In genomic region chr10:90911133-90912048, GRCh38 we compare ENCODE assay signal across 8 cellular contexts. TPM values are rescaled to one million over a fixed set of nuclear protein-coding genes. Genes with fewer than 3 reads are reported as not detected.
DNase-seq lines count a peak whose midpoint lies in the region; ATAC-seq and TF ChIP-seq lines count a peak whose summit lies in the region.
"Not testable (repeated sequence)": the region's sequence is repeated elsewhere in the genome, so short reads cannot be mapped to it uniquely, and the experiment has no call there.

No MANE protein-coding gene starts in this region.

- peak; percentile 77 for DNase-seq in EL
- DNase-seq in H4 (ENCODE audit: low spot score), result peak; percentile 62
- DNase-seq in Peyer's patch, result peak in 2 of 3 donors; percentile 35 to 64
- peak; percentile 32 for DNase-seq in activated T-cell treated with anti-CD3 and anti-CD28 coated beads, Interleukin-2, amount 50 U/mL, for 1 hour
- DNase-seq in naive B cell, result peak; percentile 49
- DNase-seq in substantia nigra (lab: John Stamatoyannopoulos, UW), result peak in 42 of 49 donors; percentile 3 to 83 (median 40)

- peak overlapping the region in 1 of 8 donors; percentile 6 for H3K4me3 Mint-ChIP-seq in naive B cell

- H4K20me1 ChIP-seq in Loucy (ENCODE audit: insufficient read depth, low read length, poor library complexity, severe bottlenecking), result not testable (repeated sequence)

- not testable (repeated sequence) for H3K9me3 ChIP-seq in Loucy (ENCODE audit: insufficient read depth, low read depth, low read length); Peyer's patch

- not testable (repeated sequence) for H3K9me2 ChIP-seq in Loucy (replicated peaks; ENCODE audit: low read depth, low read length)

- not testable (repeated sequence) for H3K27ac ChIP-seq in Peyer's patch; substantia nigra (ENCODE audit: low read depth, low read length, poor library complexity, severe bottlenecking)

- not testable (repeated sequence) for H3K4me2 ChIP-seq in Loucy (ENCODE audit: low read depth, low read length, poor library complexity, severe bottlenecking)

- peak overlapping the region in 1 of 6 donors; percentile 4 for H3K27ac Mint-ChIP-seq in naive B cell

- not testable (repeated sequence) for TF ChIP-seq POLR2A in Peyer's patch (IDR thresholded peaks at IDR 0.05)

- not testable (repeated sequence) for H3K9me3 Mint-ChIP-seq in naive B cell

- peak; percentile 83 for ATAC-seq in esophagus mucosa
- ATAC-seq in naive B cell (ENCODE audit: low read depth in 2 of 2), result peak; percentile 67 to 80

- not testable (repeated sequence) for H3K27me3 Mint-ChIP-seq in naive B cell

- not testable (repeated sequence) for H3K79me2 ChIP-seq in Loucy (ENCODE audit: insufficient read depth, low read length)

- not testable (repeated sequence) for H3F3A ChIP-seq in Loucy (ENCODE audit: low read depth)

- not testable (repeated sequence) for H3K4me1 ChIP-seq in Loucy (ENCODE audit: insufficient read depth, low read length, poor library complexity, severe bottlenecking); Peyer's patch

- not testable (repeated sequence) for H3K9ac ChIP-seq in Loucy (ENCODE audit: low read depth, low read length, poor library complexity, severe bottlenecking)

- peak; percentile 86 for TF ChIP-seq CTCF in Loucy (conservative IDR thresholded peaks at IDR 0.05; ENCODE audit: low read length)
- peak; percentile 46 to 78 (median 69) for TF ChIP-seq CTCF in Peyer's patch (IDR thresholded peaks at IDR 0.05)

- not testable (repeated sequence) for H3K36me3 Mint-ChIP-seq in naive B cell

- not testable (repeated sequence) for H3K4me1 Mint-ChIP-seq in naive B cell

- H3K4me3 ChIP-seq in Loucy (ENCODE audit: low read length, poor library complexity, severe bottlenecking); Peyer's patch: not testable (repeated sequence)

- H3K27me3 ChIP-seq in Loucy (ENCODE audit: insufficient read depth, low read length, poor library complexity, severe bottlenecking); Peyer's patch: not testable (repeated sequence)

- not testable (repeated sequence) for H3K36me3 ChIP-seq in Loucy (ENCODE audit: insufficient read depth, low read length); Peyer's patch

- H2AFZ ChIP-seq in Loucy (ENCODE audit: low read length), result peak overlapping the region; percentile 84; the same call in 1 of the 2 replicates

RNA-seq across cellular contexts. Expression of gene ANKRD1, which starts 9.5 kb away (rescaled TPM):
- 5.8 and 6.0 TPM in 2 replicates for total RNA-seq in H4 (2014; rRNA removed; shearing (Covaris generic))
- total RNA-seq in Peyer's patch (not detected), esophagus mucosa (0.24 TPM)
- not detected for polyA plus RNA-seq in naive B cell (ENCODE audit: low read depth in 6 of 6)

RNA-seq across cellular contexts. Expression of gene RPP30, which starts 39.6 kb away (rescaled TPM):
- 82.8 and 108 TPM in 2 replicates for total RNA-seq in H4 (2014; rRNA removed; shearing (Covaris generic))
- total RNA-seq in Peyer's patch (10 to 100 TPM; 16.4 to 53.6 (median 19.6) TPM), esophagus mucosa (27.5 TPM)
- 10 to 100 TPM; 21.6 to 57.4 (median 50.7) TPM for polyA plus RNA-seq in naive B cell (ENCODE audit: low read depth in 6 of 6)

RNA-seq across cellular contexts. Expression of gene HTR7, which starts 53.6 kb away (rescaled TPM):
- 23.6 and 27.7 TPM in 2 replicates for total RNA-seq in H4 (2014; rRNA removed; shearing (Covaris generic))
- total RNA-seq in Peyer's patch (1 to 10 TPM in 1 of 4 donors, under 1 TPM in 3; 0.35 to 9.1 (median 0.85) TPM), esophagus mucosa (0.92 TPM)
- polyA plus RNA-seq in naive B cell (ENCODE audit: low read depth in 6 of 6), result not detected
